In the genomic region with DNA sequence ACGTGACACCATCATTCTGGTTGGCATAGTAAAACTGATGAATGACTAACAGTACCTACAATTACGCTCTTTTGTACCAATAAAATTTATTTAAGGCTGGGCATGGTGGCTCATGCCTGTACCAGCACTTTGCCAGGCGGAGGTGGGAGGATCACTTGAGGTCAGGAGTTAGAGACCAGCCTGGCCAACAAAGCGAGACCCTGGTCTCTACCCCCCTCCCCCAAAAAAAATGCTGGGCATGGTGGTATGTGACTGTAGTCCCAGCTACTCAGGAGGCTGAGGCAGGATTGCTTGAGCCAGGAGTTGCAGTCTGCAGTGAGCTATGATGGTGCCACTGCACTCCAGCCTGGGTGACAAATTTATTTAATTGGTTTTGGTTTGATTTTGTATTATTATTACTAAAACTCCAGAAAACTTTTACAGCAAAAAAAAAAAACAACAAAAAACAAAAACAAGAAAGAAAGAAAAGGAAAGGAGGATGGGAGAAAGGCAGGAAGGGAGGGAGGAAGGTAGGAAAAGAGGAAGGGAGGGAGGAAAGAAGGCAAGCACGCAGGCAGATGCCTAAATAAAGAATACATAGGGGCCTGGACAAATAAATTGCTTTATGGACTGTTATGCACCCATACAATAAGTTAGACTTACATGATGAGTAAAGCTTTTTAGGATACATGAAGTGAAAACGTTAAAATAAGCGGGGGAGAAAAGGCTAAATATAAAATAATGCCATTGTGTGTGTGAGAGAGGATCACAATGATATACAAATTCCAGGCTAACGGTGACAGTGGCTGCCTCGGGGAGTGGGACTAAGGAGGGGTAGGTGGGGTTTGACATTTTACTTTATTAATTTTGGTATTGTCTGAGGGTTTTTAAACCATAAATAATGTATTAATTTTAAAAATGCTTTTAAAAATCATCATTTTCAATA, we compare ENCODE assay signal across 1 cellular context.
TF ChIP-seq lines count a peak whose summit lies in the region.

No MANE protein-coding gene starts in this region.

TF ChIP-seq in HCT116, 20 proteins besides CTCF, POLR2A, EP300 and RAD21 (continued from another document):
- TF ChIP-seq REST (IDR thresholded peaks at IDR 0.05; ENCODE audit: low read depth) (no peak), ZBTB33 (IDR thresholded peaks at IDR 0.05; ENCODE audit: extremely low read depth, insufficient replicate concordance, low read length) (no peak), FOSL1 (IDR thresholded peaks at IDR 0.05; ENCODE audit: low read depth) (no peak), JUND (IDR thresholded peaks at IDR 0.05) (no peak), POLR2AphosphoS5 (IDR thresholded peaks at IDR 0.05; ENCODE audit: low read depth, low read length) (no peak), CEBPB (IDR thresholded peaks at IDR 0.05; ENCODE audit: low read depth) (no peak), SP1 (IDR thresholded peaks at IDR 0.05; ENCODE audit: low read depth) (no peak), CBX3 (IDR thresholded peaks at IDR 0.05; ENCODE audit: low read depth) (no peak), ELF1 (IDR thresholded peaks at IDR 0.05; ENCODE audit: borderline replicate concordance, low read depth) (no peak), YY1 (IDR thresholded peaks at IDR 0.05; ENCODE audit: extremely low read depth, insufficient replicate concordance, low read depth, low read length) (no peak), EZH2 (IDR thresholded peaks at IDR 0.05) (no peak), ATF3 (IDR thresholded peaks at IDR 0.05) (no peak), EZH2phosphoT487 (IDR thresholded peaks at IDR 0.05; ENCODE audit: borderline replicate concordance) (no peak)
- TF ChIP-seq, protein P1, sequence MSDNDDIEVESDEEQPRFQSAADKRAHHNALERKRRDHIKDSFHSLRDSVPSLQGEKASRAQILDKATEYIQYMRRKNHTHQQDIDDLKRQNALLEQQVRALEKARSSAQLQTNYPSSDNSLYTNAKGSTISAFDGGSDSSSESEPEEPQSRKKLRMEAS (IDR thresholded peaks at IDR 0.05), result no peak
